In genomic region chr4:183099537-183100297, GRCh38 we compare ENCODE assay signal across 8 cellular contexts. TPM values are rescaled to one million over a fixed set of nuclear protein-coding genes. Genes with fewer than 3 reads are reported as not detected.
DNase-seq lines count a peak whose midpoint lies in the region; ATAC-seq and TF ChIP-seq lines count a peak whose summit lies in the region.

No MANE protein-coding gene starts in this region.

- ATAC-seq in GM23338 (peak; percentile 36), memory B cell (ENCODE audit: low read depth) (no peak), GM21447 (IDR thresholded peaks at IDR 0.05; ENCODE audit: unreplicated experiment) (no peak)

- DNase-seq in Ammon's horn (ENCODE audit: low spot score) = peak; percentile 4
- DNase-seq in GM23338 (ENCODE audit: low spot score) = peak; percentile 89
- peak; percentile 3 for DNase-seq in T-helper 9 cell
- DNase-seq in memory B cell (ENCODE audit: low spot score in 2 of 2) = peak in 1 of 2 donors; percentile 16
- no peak for DNase-seq in NOMO-1 treated with DMSO at 0.1 percent for 48 hours (lab: John Stamatoyannopoulos, UW; ENCODE audit: unreplicated experiment)

- peaks cover 19% of the 10 kb centered on the region for H4K20me1 ChIP-seq in GM23338 (replicated peaks; ENCODE audit: insufficient read depth)

- TF ChIP-seq CTCF in GM23338 (conservative IDR thresholded peaks at IDR 0.05; ENCODE audit: low read depth in 2 of 2) = peak; percentile 22 to 50; a peak in 2 of 4 replicates

- 0% methylated on average over 73 of the region's 73 CpGs for WGBS in ectodermal cell, 2 experiments
- WGBS in thymus = 4% methylated on average over 73 of the region's 73 CpGs

- peak overlapping the region; percentile 88 for H3K4me3 ChIP-seq in GM23338
- peak overlapping the region; percentile 76 for H3K4me3 ChIP-seq in ectodermal cell (ENCODE audit: insufficient read depth, low read depth, low read length)
- H3K4me3 ChIP-seq in thymus (ENCODE audit: low read length) = peak overlapping the region; percentile 57

- H2AFZ ChIP-seq in GM23338 = no peak overlapping the region

- no peaks in the 10 kb centered on the region for H3F3A ChIP-seq in GM23338 (replicated peaks; ENCODE audit: low read depth)

- peaks cover 14% of the 10 kb centered on the region for H3K27me3 Mint-ChIP-seq in GM23338 (ENCODE audit: insufficient read depth, low read depth, poor library complexity)
- H3K27me3 Mint-ChIP-seq in memory B cell = peaks cover 11% of the 10 kb centered on the region

- H3K4me2 ChIP-seq in GM23338 = peak overlapping the region; percentile 80

- no peaks in the 10 kb centered on the region for H3K9me2 ChIP-seq in GM23338 (ENCODE audit: insufficient read depth)

- H3K4me1 ChIP-seq in GM23338 (ENCODE audit: insufficient read depth) (peaks cover 46% of the 10 kb centered on the region), ectodermal cell (ENCODE audit: control insufficient read depth, insufficient read depth, low read length) (peaks cover 12% of the 10 kb centered on the region), thymus (ENCODE audit: control insufficient read depth, insufficient read depth, low read length) (peaks cover 5% of the 10 kb centered on the region)

- H3K4me3 Mint-ChIP-seq in GM23338 (peak overlapping the region; percentile 93), memory B cell (peak overlapping the region; percentile 41)

- peaks cover 51% of the 10 kb centered on the region for H3K79me2 ChIP-seq in GM23338 (replicated peaks; ENCODE audit: insufficient read depth)

- peaks cover 13% of the 10 kb centered on the region for H3K27me3 ChIP-seq in GM23338 (ENCODE audit: insufficient read depth)
- peaks cover 27% of the 10 kb centered on the region for H3K27me3 ChIP-seq in ectodermal cell (ENCODE audit: control insufficient read depth, insufficient read depth, low read length, poor library complexity, severe bottlenecking)
- H3K27me3 ChIP-seq in thymus (ENCODE audit: control insufficient read depth, insufficient read depth) = peaks cover 50% of the 10 kb centered on the region

- peaks cover 52% of the 10 kb centered on the region for H3K4me1 Mint-ChIP-seq in GM23338
- no peaks in the 10 kb centered on the region for H3K4me1 Mint-ChIP-seq in memory B cell

- H3K27ac ChIP-seq in GM23338 (ENCODE audit: low read depth) (peak overlapping the region; percentile 100), ectodermal cell (ENCODE audit: insufficient read depth, low read depth, low read length, poor library complexity, severe bottlenecking) (peak overlapping the region; percentile 80), thymus (ENCODE audit: low read depth) (peak overlapping the region; percentile 42)

- H3K36me3 ChIP-seq in GM23338 (ENCODE audit: insufficient read depth) = no peaks in the 10 kb centered on the region
- H3K36me3 ChIP-seq in ectodermal cell (ENCODE audit: control insufficient read depth, insufficient read depth, low read length) = no peaks in the 10 kb centered on the region
- peaks cover 3% of the 10 kb centered on the region for H3K36me3 ChIP-seq in thymus (ENCODE audit: control insufficient read depth, insufficient read depth)

- no peaks in the 10 kb centered on the region; the same call in 2 of the 3 replicates for H3K36me3 Mint-ChIP-seq in GM23338 (ENCODE audit: low read depth)
- H3K36me3 Mint-ChIP-seq in memory B cell = no peaks in the 10 kb centered on the region

- H3K9me3 Mint-ChIP-seq in GM23338 (no peaks in the 10 kb centered on the region), memory B cell (no peaks in the 10 kb centered on the region)

- H3K27ac Mint-ChIP-seq in GM23338 (no peak overlapping the region), memory B cell (no peak overlapping the region)

- H3K9me3 ChIP-seq in ectodermal cell (ENCODE audit: control insufficient read depth, low read length) (no peaks in the 10 kb centered on the region), thymus (ENCODE audit: control insufficient read depth) (no peaks in the 10 kb centered on the region)

TF ChIP-seq in GM23338, 12 proteins besides CTCF, POLR2A, EP300 and RAD21 (continues in another document):
- TF ChIP-seq ZNF114 (CRISPR knock-in tag; IDR thresholded peaks at IDR 0.05) (no peak), POLR2AphosphoS5 (IDR thresholded peaks at IDR 0.05; ENCODE audit: low read depth) (no peak), ZNF331 (CRISPR knock-in tag; IDR thresholded peaks at IDR 0.05; ENCODE audit: low read depth) (no peak), ZNF462 (CRISPR knock-in tag; IDR thresholded peaks at IDR 0.05) (no peak), STAT1 (IDR thresholded peaks at IDR 0.05; ENCODE audit: unreplicated experiment) (no peak), ETS1 (IDR thresholded peaks at IDR 0.05) (no peak), EZH2phosphoT487 (IDR thresholded peaks at IDR 0.05; ENCODE audit: unreplicated experiment) (no peak), CREB1 (CRISPR knock-in tag; IDR thresholded peaks at IDR 0.05; ENCODE audit: low read depth) (no peak), JUNB (IDR thresholded peaks at IDR 0.05; ENCODE audit: unreplicated experiment) (no peak)

RNA-seq across cellular contexts. Expression of gene WWC2, which starts 0.7 kb away (rescaled TPM):
- total RNA-seq in GM23338 (2014; rRNA removed; shearing (Covaris generic)) = 64.7 and 74.2 TPM in 2 replicates
- 48.9 and 50.5 TPM in 2 replicates for polyA plus RNA-seq in GM23338 (2016; fragmentation: Nextera tagmentation; extraction: Ambion mirVana)
- 33.3 TPM for polyA plus RNA-seq in ectodermal cell (2013, experiment 1 of 4)
- polyA plus RNA-seq in ectodermal cell (2013, experiment 2 of 4) = 29.9 TPM
- polyA plus RNA-seq in ectodermal cell (2013, experiment 3 of 4) = 25.3 TPM
- polyA plus RNA-seq in ectodermal cell (2013, experiment 4 of 4) = 29.5 TPM
- 2.5 TPM for polyA plus RNA-seq in thymus

Comparison
In these comparisons a context has a peak if more than half of its experiments do, and no peak if none do; other contexts are left out.
1. H3K27ac ChIP-seq: peak in every context shown above with its lines; median percentile 100 in GM23338; 80 in ectodermal cell; 42 in thymus.
2. RNA of gene WWC2, which starts 0.7 kb away (polyA plus RNA-seq): 48.9 to 50.5 TPM in GM23338; 2.5 TPM in thymus (single experiment); every median in the first group is over 10 times any median in the second.
3. Peak in every context shown above with its lines, with median percentiles within 50 percentile points of each other: H3K4me3 ChIP-seq.